26 cellular contexts compared by ENCODE assay signal in the genomic region with DNA sequence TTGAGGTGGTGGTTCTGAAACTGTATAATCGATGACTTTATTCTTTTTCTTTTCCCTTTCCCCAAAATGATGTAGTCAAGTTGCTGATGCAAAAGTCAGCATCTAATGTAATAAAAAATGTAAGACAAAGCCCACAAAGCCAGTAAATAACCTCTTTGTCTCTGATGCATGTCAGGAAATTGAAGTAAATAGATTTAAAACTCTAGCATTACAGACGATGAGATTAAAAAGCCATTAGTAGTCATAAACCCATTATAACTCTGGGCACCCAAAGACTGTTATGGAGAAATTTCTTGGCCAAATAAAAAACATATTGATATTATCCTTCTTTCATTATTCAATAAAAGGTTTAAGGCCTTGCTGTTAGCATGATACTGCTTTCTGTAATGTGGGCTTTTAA.
"Had no signal": no experiment of that assay in that cellular context is flagged by ENCODE, and none has a peak within 500 bp of the region (broad histone marks: within the 10 kb centered on the region; RNA-seq: fewer than 3 reads in every experiment).

No MANE protein-coding gene starts in this region.

- H3K9me3 ChIP-seq: ascending aorta, colonic mucosa had no signal

- H3K9me3 Mint-ChIP-seq: brain had no signal

- H3K4me3 Mint-ChIP-seq: activated CD4-positive, alpha-beta memory T cell treated with anti-CD3 and anti-CD28 coated beads for 36 hours; activated CD4-positive, alpha-beta T cell treated with anti-CD3 and anti-CD28 coated beads for 36 hours; activated CD4-positive, alpha-beta T cell treated with anti-CD3 and anti-CD28 coated beads, Interleukin-2, amount 10 ng/mL, durations not matched to agents 24 days and 14 days; activated naive CD4-positive, alpha-beta T cell treated with anti-CD3 and anti-CD28 coated beads, Interleukin-2, amount 10 ng/mL, durations not matched to agents 7 days and 5 days; activated naive CD8-positive, alpha-beta T cell treated with anti-CD3 and anti-CD28 coated beads, Interleukin-2, amount 10 ng/mL, durations not matched to agents 7 days and 5 days; activated T-cell treated with anti-CD3 and anti-CD28 coated beads, Interleukin-2, amount 50 U/mL, for 24 hours; activated T-cell treated with anti-CD3 and anti-CD28 coated beads, Interleukin-2, amount 50 U/mL, for 72 hours; brain had no signal

- H3K27me3 Mint-ChIP-seq: activated CD4-positive, alpha-beta memory T cell treated with anti-CD3 and anti-CD28 coated beads for 36 hours; activated CD4-positive, alpha-beta T cell treated with anti-CD3 and anti-CD28 coated beads for 36 hours; activated CD4-positive, alpha-beta T cell treated with anti-CD3 and anti-CD28 coated beads, Interleukin-2, amount 10 ng/mL, durations not matched to agents 24 days and 14 days; activated naive CD4-positive, alpha-beta T cell treated with anti-CD3 and anti-CD28 coated beads, Interleukin-2, amount 10 ng/mL, durations not matched to agents 7 days and 5 days; activated naive CD8-positive, alpha-beta T cell treated with anti-CD3 and anti-CD28 coated beads, Interleukin-2, amount 10 ng/mL, durations not matched to agents 7 days and 5 days; activated T-cell treated with anti-CD3 and anti-CD28 coated beads, Interleukin-2, amount 50 U/mL, for 24 hours; brain had no signal

- H3K36me3 ChIP-seq: ascending aorta, breast epithelium, cardiac muscle cell, colonic mucosa had no signal

- H3K27me3 ChIP-seq: ascending aorta, breast epithelium, cardiac muscle cell, colonic mucosa had no signal

- ATAC-seq: activated CD4-positive, alpha-beta T cell treated with anti-CD3 and anti-CD28 coated beads for 36 hours; activated naive CD4-positive, alpha-beta T cell treated with anti-CD3 and anti-CD28 coated beads, Interleukin-2, amount 50 U/mL, for 72 hours; activated T-cell treated with anti-CD3 and anti-CD28 coated beads, Interleukin-2, amount 50 U/mL, for 72 hours had no signal

- H3K4me3 ChIP-seq: ascending aorta, breast epithelium, cardiac muscle cell, colonic mucosa had no signal

- H3K4me1 ChIP-seq: ascending aorta, breast epithelium, colonic mucosa had no signal

- DNase-seq: activated CD4-positive, alpha-beta memory T cell treated with anti-CD3 and anti-CD28 coated beads for 36 hours; activated CD4-positive, alpha-beta T cell treated with anti-CD3 and anti-CD28 coated beads for 36 hours; activated CD4-positive, alpha-beta T cell treated with anti-CD3 and anti-CD28 coated beads, Interleukin-2, amount 10 ng/mL, durations not matched to agents 24 days and 14 days; activated CD4-positive, CD25-positive, alpha-beta regulatory T cell; activated CD4-positive, CD25-positive, alpha-beta regulatory T cell treated with anti-CD3 and anti-CD28 coated beads, Interleukin-2, amount 50 U/mL, for 72 hours; activated CD8-positive, alpha-beta memory T cell treated with anti-CD3 and anti-CD28 coated beads, Interleukin-2, amount 50 U/mL, for 48 hours; activated gamma-delta T cell; activated naive CD4-positive, alpha-beta T cell; activated naive CD4-positive, alpha-beta T cell treated with anti-CD3 and anti-CD28 coated beads, Interleukin-2, amount 10 ng/mL, durations not matched to agents 7 days and 5 days; activated naive CD8-positive, alpha-beta T cell treated with anti-CD3 and anti-CD28 coated beads, Interleukin-2, amount 10 ng/mL, durations not matched to agents 7 days and 5 days; activated T-cell treated with anti-CD3 and anti-CD28 coated beads for 4 hours; activated T-cell treated with anti-CD3 and anti-CD28 coated beads, Interleukin-2, amount 50 U/mL, for 24 hours; activated T-cell treated with anti-CD3 and anti-CD28 coated beads, Interleukin-2, amount 50 U/mL, for 72 hours; central memory CD4-positive, alpha-beta T cell; cerebellar nuclear complex; colonic mucosa; effector CD8-positive, alpha-beta T cell; foreskin fibroblast; head of caudate nucleus; T-helper 2 cell had no signal

- H3K27ac Mint-ChIP-seq: activated CD4-positive, alpha-beta memory T cell treated with anti-CD3 and anti-CD28 coated beads for 36 hours; activated CD4-positive, alpha-beta T cell treated with anti-CD3 and anti-CD28 coated beads for 36 hours; activated CD4-positive, alpha-beta T cell treated with anti-CD3 and anti-CD28 coated beads, Interleukin-2, amount 10 ng/mL, durations not matched to agents 24 days and 14 days; activated naive CD4-positive, alpha-beta T cell treated with anti-CD3 and anti-CD28 coated beads, Interleukin-2, amount 10 ng/mL, durations not matched to agents 7 days and 5 days; activated naive CD4-positive, alpha-beta T cell treated with anti-CD3 and anti-CD28 coated beads, Interleukin-2, amount 50 U/mL, for 72 hours; activated naive CD8-positive, alpha-beta T cell treated with anti-CD3 and anti-CD28 coated beads, Interleukin-2, amount 10 ng/mL, durations not matched to agents 7 days and 5 days; activated T-cell treated with anti-CD3 and anti-CD28 coated beads, Interleukin-2, amount 50 U/mL, for 24 hours; activated T-cell treated with anti-CD3 and anti-CD28 coated beads, Interleukin-2, amount 50 U/mL, for 72 hours; brain had no signal

- H3K27ac ChIP-seq: ascending aorta, breast epithelium, cardiac muscle cell, colonic mucosa, epithelial cell of prostate had no signal

- H3K36me3 Mint-ChIP-seq: activated CD4-positive, alpha-beta memory T cell treated with anti-CD3 and anti-CD28 coated beads for 36 hours; activated naive CD4-positive, alpha-beta T cell treated with anti-CD3 and anti-CD28 coated beads, Interleukin-2, amount 10 ng/mL, durations not matched to agents 7 days and 5 days; activated naive CD8-positive, alpha-beta T cell treated with anti-CD3 and anti-CD28 coated beads, Interleukin-2, amount 10 ng/mL, durations not matched to agents 7 days and 5 days; brain had no signal

- H3K4me1 Mint-ChIP-seq: activated CD4-positive, alpha-beta T cell treated with anti-CD3 and anti-CD28 coated beads for 36 hours; activated CD4-positive, alpha-beta T cell treated with anti-CD3 and anti-CD28 coated beads, Interleukin-2, amount 10 ng/mL, durations not matched to agents 24 days and 14 days; activated naive CD4-positive, alpha-beta T cell treated with anti-CD3 and anti-CD28 coated beads, Interleukin-2, amount 10 ng/mL, durations not matched to agents 7 days and 5 days; activated naive CD8-positive, alpha-beta T cell treated with anti-CD3 and anti-CD28 coated beads, Interleukin-2, amount 10 ng/mL, durations not matched to agents 7 days and 5 days had no signal
